12 cellular contexts compared by ENCODE assay signal in genomic region chr2:96374211-96374951, GRCh38. TPM values are rescaled to one million over a fixed set of nuclear protein-coding genes. Genes with fewer than 3 reads are reported as not detected.
DNase-seq lines count a peak whose midpoint lies in the region; ATAC-seq and TF ChIP-seq lines count a peak whose summit lies in the region.
"Had no signal": no experiment of that assay in that cellular context is flagged by ENCODE, and none has a peak within 500 bp of the region (broad histone marks: within the 10 kb centered on the region; RNA-seq: fewer than 3 reads in every experiment).

No MANE protein-coding gene starts in this region.

- CTCF ChIA-PET in SK-N-SH (lab: Yijun Ruan, JAX): interaction anchor here (1.1 kb wide), 1 partner anchor 135 kb away, joined by 3 read pairs; no protein-coding TSS in a partner anchor
- CTCF ChIA-PET in activated CD8-positive, alpha-beta T cell treated with anti-CD3 and anti-CD28 coated beads for 36 hours (lab: Charles Lee): no interaction called here

- in situ Hi-C loops in GM13977 (cut with MboI; ENCODE audit: low pct_unique_long_range_greater_than_20kb, low sequenced_read_pairs, unreplicated experiment): no loop called here

- no peak overlapping the region for H3K27ac ChIP-seq in SK-N-SH (ENCODE audit: low read depth in 2 of 2, low read length in 1 of 2)
- peak overlapping the region in 1 of 10 donors; percentile 8 for H3K27ac ChIP-seq in heart right ventricle
- H3K27ac ChIP-seq in SJCRH30: no peak overlapping the region

- intact Hi-C loops in heart right ventricle (cut with DNase I): no loop called here
- intact Hi-C loops in activated CD8-positive, alpha-beta T cell treated with anti-CD3 and anti-CD28 coated beads for 36 hours (cut with micrococcal nuclease): no loop called here

- H3K4me3 Mint-ChIP-seq in activated CD8-positive, alpha-beta T cell treated with anti-CD3 and anti-CD28 coated beads for 36 hours: no peak overlapping the region
- H3K4me3 Mint-ChIP-seq: B cell, memory B cell had no signal

- no peaks in the 10 kb centered on the region for H4K20me1 ChIP-seq in SK-N-SH (ENCODE audit: insufficient read depth)

- no peak overlapping the region for H3K4me3 ChIP-seq in SK-N-SH (ENCODE audit: low read depth in 2 of 2, low read length in 1 of 2)
- no peak overlapping the region for H3K4me3 ChIP-seq in heart right ventricle
- H3K4me3 ChIP-seq in SJCRH30: no peak overlapping the region

- H3K4me1 Mint-ChIP-seq in activated CD8-positive, alpha-beta T cell treated with anti-CD3 and anti-CD28 coated beads for 36 hours (ENCODE audit: low read depth): no peaks in the 10 kb centered on the region
- H3K4me1 Mint-ChIP-seq: B cell, memory B cell had no signal

- TF ChIP-seq RAD21 in SK-N-SH (IDR thresholded peaks at IDR 0.05; ENCODE audit: low read length): no peak

- 38% methylated on average over 2 of the region's 2 CpGs for WGBS in SK-N-SH (ENCODE audit: low lambda C conversion rate)
- 3% methylated on average over 2 of the region's 2 CpGs for WGBS in heart right ventricle, 2 donors

- no peaks in the 10 kb centered on the region for H3F3A ChIP-seq in SK-N-SH (replicated peaks; ENCODE audit: insufficient read depth)

- no peak for TF ChIP-seq EP300 in SK-N-SH (IDR thresholded peaks at IDR 0.05; ENCODE audit: borderline replicate concordance in 1 of 2, low read depth in 1 of 2, low read length in 1 of 2)

- DNase-seq in AG08396 (ENCODE audit: low spot score) (peak; percentile 26), NCI-H1105 treated with DMSO at 0.1 percent for 48 hours (lab: John Stamatoyannopoulos, UW) (peak; percentile 97), SK-N-SH (peak; percentile 64), heart right ventricle (peak; percentile 25 to 67), GM13977 (ENCODE audit: low spot score) (no peak), SJCRH30 (no peak)
- DNase-seq in activated naive CD4-positive, alpha-beta T cell treated with anti-CD3 and anti-CD28 coated beads, Interleukin-2, amount 50 U/mL, for 72 hours (ENCODE audit: low spot score in 2 of 2): no peak
- no peak for DNase-seq in activated CD8-positive, alpha-beta T cell treated with anti-CD3 and anti-CD28 coated beads for 36 hours
- DNase-seq: activated CD4-positive, alpha-beta T cell treated with anti-CD3 and anti-CD28 coated beads, Interleukin-2, amount 50 U/mL, for 1 hour; NCI-H526 treated with DMSO at 0.1 percent for 48 hours had no signal

- no peak overlapping the region for H3K4me2 ChIP-seq in SK-N-SH

- H3K9me3 ChIP-seq in SK-N-SH: no peaks in the 10 kb centered on the region
- H3K9me3 ChIP-seq in heart right ventricle: peaks cover 0 to 32% (median 4%) of the 10 kb centered on the region in 11 donors
- peaks cover 11% of the 10 kb centered on the region for H3K9me3 ChIP-seq in SJCRH30 (replicated peaks)

- TF ChIP-seq CTCF in SK-N-SH (IDR thresholded peaks at IDR 0.05) (no peak), heart right ventricle (IDR thresholded peaks at IDR 0.05) (no peak), GM13977 (IDR thresholded peaks at IDR 0.05; ENCODE audit: extremely low read depth, insufficient read depth, missing control alignments) (no peak)
- no peak for TF ChIP-seq CTCF in activated CD8-positive, alpha-beta T cell treated with anti-CD3 and anti-CD28 coated beads for 36 hours (IDR thresholded peaks at IDR 0.05)

- no peaks in the 10 kb centered on the region for H3K79me2 ChIP-seq in SK-N-SH (ENCODE audit: insufficient read depth)

- peaks cover 13 to 63% of the 10 kb centered on the region in 2 donors for H3K36me3 Mint-ChIP-seq in activated naive CD4-positive, alpha-beta T cell treated with anti-CD3 and anti-CD28 coated beads, Interleukin-2, amount 50 U/mL, for 72 hours
- peaks cover 31% of the 10 kb centered on the region for H3K36me3 Mint-ChIP-seq in activated CD8-positive, alpha-beta T cell treated with anti-CD3 and anti-CD28 coated beads for 36 hours (ENCODE audit: low read depth)

- H3K4me1 ChIP-seq in SK-N-SH (ENCODE audit: control insufficient read depth in 1 of 2, insufficient read depth in 2 of 2, low read depth in 1 of 2, low read length in 1 of 2): peaks cover 0 to 8% of the 10 kb centered on the region in 2 experiments; a peak in 3 of 4 replicates
- peaks cover 0 to 17% (median 13%) of the 10 kb centered on the region in 9 donors for H3K4me1 ChIP-seq in heart right ventricle
- H3K4me1 ChIP-seq in SJCRH30: no peaks in the 10 kb centered on the region

- H3K36me3 ChIP-seq in SK-N-SH (replicated peaks in 1 of 2; ENCODE audit: control insufficient read depth in 1 of 2, insufficient read depth in 2 of 2, low read length in 1 of 2): peaks cover 9 to 18% of the 10 kb centered on the region in 2 experiments
- peaks cover 0 to 23% (median 0%) of the 10 kb centered on the region in 9 donors for H3K36me3 ChIP-seq in heart right ventricle
- H3K36me3 ChIP-seq in SJCRH30: peaks cover 31% of the 10 kb centered on the region

- peaks cover 0 to 9% of the 10 kb centered on the region in 2 donors for H3K9me3 Mint-ChIP-seq in activated naive CD4-positive, alpha-beta T cell treated with anti-CD3 and anti-CD28 coated beads, Interleukin-2, amount 50 U/mL, for 72 hours
- H3K9me3 Mint-ChIP-seq in activated CD8-positive, alpha-beta T cell treated with anti-CD3 and anti-CD28 coated beads for 36 hours: peaks cover 4% of the 10 kb centered on the region

- peak in 7 of 8 donors; percentile 51 to 74 (median 69) for ATAC-seq in heart right ventricle
- no peak for ATAC-seq in activated naive CD4-positive, alpha-beta T cell treated with anti-CD3 and anti-CD28 coated beads, Interleukin-2, amount 50 U/mL, for 72 hours
- no peak for ATAC-seq in activated CD8-positive, alpha-beta T cell treated with anti-CD3 and anti-CD28 coated beads for 36 hours

- no peak overlapping the region for H3K27ac Mint-ChIP-seq in activated naive CD4-positive, alpha-beta T cell treated with anti-CD3 and anti-CD28 coated beads, Interleukin-2, amount 50 U/mL, for 72 hours
- no peak overlapping the region for H3K27ac Mint-ChIP-seq in activated CD8-positive, alpha-beta T cell treated with anti-CD3 and anti-CD28 coated beads for 36 hours
- H3K27ac Mint-ChIP-seq: B cell, memory B cell had no signal

- H3K27me3 ChIP-seq in SK-N-SH (ENCODE audit: insufficient read depth) (no peaks in the 10 kb centered on the region), heart right ventricle (no peaks in the 10 kb centered on the region), SJCRH30 (no peaks in the 10 kb centered on the region)

- no peak overlapping the region for H2AFZ ChIP-seq in SK-N-SH (ENCODE audit: low read depth)

- no peaks in the 10 kb centered on the region for H3K9me2 ChIP-seq in SK-N-SH

- POLR2A ChIA-PET in SK-N-SH (lab: Yijun Ruan, JAX): no interaction called here
- POLR2A ChIA-PET in activated CD8-positive, alpha-beta T cell treated with anti-CD3 and anti-CD28 coated beads for 36 hours (lab: Charles Lee): no interaction called here

- H3K27me3 Mint-ChIP-seq in activated CD8-positive, alpha-beta T cell treated with anti-CD3 and anti-CD28 coated beads for 36 hours: no peaks in the 10 kb centered on the region

- no peak overlapping the region for H3K9ac ChIP-seq in SK-N-SH

TF ChIP-seq in SK-N-SH, 30 proteins besides CTCF, POLR2A, EP300 and RAD21:
- peak; percentile 59; the same call in 1 of the 2 replicates for TF ChIP-seq NFIC (IDR thresholded peaks at IDR 0.05; ENCODE audit: borderline replicate concordance)
- no peak for TF ChIP-seq JUND (IDR thresholded peaks at IDR 0.05)

RNA-seq across cellular contexts. Expression of gene NCAPH, which starts 38.8 kb away (rescaled TPM):
- 17.0 and 17.8 TPM in 2 replicates for polyA plus RNA-seq in SK-N-SH (2012; rRNA removed)
- 15.0 and 17.0 TPM in 2 replicates for polyA plus RNA-seq in SK-N-SH (2012; cell fraction: cytosol; rRNA removed)
- 15.2 and 15.8 TPM in 2 replicates for polyA plus RNA-seq in SK-N-SH (2012; cell fraction: nucleus; rRNA removed)
- 1 to 10 TPM in 2 of 10 donors, under 1 TPM in 8; 0.21 to 3.4 (median 0.51) TPM for total RNA-seq in heart right ventricle
- polyA plus RNA-seq in heart right ventricle: under 1 TPM; 0.35 to 0.95 TPM
- total RNA-seq in activated naive CD4-positive, alpha-beta T cell treated with anti-CD3 and anti-CD28 coated beads, Interleukin-2, amount 50 U/mL, for 72 hours: 10 to 100 TPM; 79.1 to 88.6 TPM
- total RNA-seq in SJCRH30 (2014; rRNA removed; shearing (Covaris generic)): 73.4 and 82.0 TPM in 2 replicates
- total RNA-seq in activated CD8-positive, alpha-beta T cell treated with anti-CD3 and anti-CD28 coated beads for 36 hours: 10 to 100 TPM; 70.9 TPM

RNA-seq across cellular contexts. Expression of gene ITPRIPL1, which starts 49.3 kb away (rescaled TPM):
- polyA plus RNA-seq in SK-N-SH (2012; rRNA removed) (4.3 and 5.0 TPM in 2 replicates), heart right ventricle (1 to 10 TPM in 1 of 2 donors, under 1 TPM in 1; 0.68 to 1.1 TPM)
- polyA plus RNA-seq in SK-N-SH (2012; cell fraction: cytosol; rRNA removed): 5.0 and 6.1 TPM in 2 replicates
- 3.4 and 3.6 TPM in 2 replicates for polyA plus RNA-seq in SK-N-SH (2012; cell fraction: nucleus; rRNA removed)
- 1 to 10 TPM in 7 of 10 donors, under 1 TPM in 3; 0.30 to 3.4 (median 1.2) TPM for total RNA-seq in heart right ventricle
- 10 to 100 TPM; 15.5 to 28.2 TPM for total RNA-seq in activated naive CD4-positive, alpha-beta T cell treated with anti-CD3 and anti-CD28 coated beads, Interleukin-2, amount 50 U/mL, for 72 hours
- 26.4 and 27.1 TPM in 2 replicates for total RNA-seq in SJCRH30 (2014; rRNA removed; shearing (Covaris generic))
- 10 to 100 TPM; 28.2 to 32.6 TPM for total RNA-seq in activated CD8-positive, alpha-beta T cell treated with anti-CD3 and anti-CD28 coated beads for 36 hours

Comparison
In these comparisons a context has a peak if more than half of its experiments do, and no peak if none do; other contexts are left out.
1. DNase-seq: peak in AG08396 (single experiment), NCI-H1105 treated with DMSO at 0.1 percent for 48 hours (single experiment), SK-N-SH (single experiment) and heart right ventricle (2 of 2); none in GM13977 (single experiment), activated naive CD4-positive, alpha-beta T cell treated with anti-CD3 and anti-CD28 coated beads, Interleukin-2, amount 50 U/mL, for 72 hours (0 of 2), SJCRH30 (0 of 2) and activated CD8-positive, alpha-beta T cell treated with anti-CD3 and anti-CD28 coated beads for 36 hours (single experiment).
2. ATAC-seq: peak in heart right ventricle (7 of 8); none in activated naive CD4-positive, alpha-beta T cell treated with anti-CD3 and anti-CD28 coated beads, Interleukin-2, amount 50 U/mL, for 72 hours (0 of 2) and activated CD8-positive, alpha-beta T cell treated with anti-CD3 and anti-CD28 coated beads for 36 hours (single experiment).
3. RNA of gene NCAPH, which starts 38.8 kb away (total RNA-seq): 79.1 to 88.6 TPM in activated naive CD4-positive, alpha-beta T cell treated with anti-CD3 and anti-CD28 coated beads, Interleukin-2, amount 50 U/mL, for 72 hours, 73.4 to 82.0 TPM in SJCRH30 and 70.9 TPM in activated CD8-positive, alpha-beta T cell treated with anti-CD3 and anti-CD28 coated beads for 36 hours; 0.21 to 3.4 TPM in heart right ventricle; every median in the first group is over 10 times any median in the second.